In the genomic region with DNA sequence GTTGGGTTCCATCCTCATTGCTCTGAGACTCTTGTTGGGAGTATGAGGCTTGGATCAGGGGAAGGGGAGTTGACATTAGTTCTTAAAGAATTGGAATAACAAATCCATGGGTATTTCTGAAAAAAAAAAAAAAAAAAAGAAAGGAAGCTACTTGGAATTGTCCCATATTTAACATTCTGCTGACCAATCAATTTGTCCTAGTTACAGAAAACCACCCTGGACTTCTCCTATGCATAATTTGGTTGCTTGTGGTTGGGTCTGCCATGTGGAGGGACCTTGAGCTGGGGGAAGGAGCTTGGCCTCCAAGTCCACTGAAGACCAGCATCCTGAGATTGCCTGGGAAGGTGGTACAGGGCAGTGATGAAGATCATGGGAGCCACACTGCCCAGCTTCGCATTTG, we compare ENCODE assay signal across 30 cellular contexts. TPM values are rescaled to one million over a fixed set of nuclear protein-coding genes. Genes with fewer than 3 reads are reported as not detected.
DNase-seq lines count a peak whose midpoint lies in the region; ATAC-seq, FAIRE-seq and TF ChIP-seq lines count a peak whose summit lies in the region.
"Had no signal": no experiment of that assay in that cellular context is flagged by ENCODE, and none has a peak within 500 bp of the region (broad histone marks: within the 10 kb centered on the region; RNA-seq: fewer than 3 reads in every experiment).

No MANE protein-coding gene starts in this region.

- H2BK20ac ChIP-seq in IMR-90 (ENCODE audit: low read depth, low read length) = no peak overlapping the region

- H3K9ac ChIP-seq in HepG2 (ENCODE audit: insufficient read depth, low read depth, low read length) (no peak overlapping the region), IMR-90 (ENCODE audit: low read depth, low read length) (no peak overlapping the region)
- H3K9ac ChIP-seq: BLaER1 had no signal

- H3K23ac ChIP-seq in IMR-90 (ENCODE audit: low read depth, low read length) = no peak overlapping the region

- H3K4me2 ChIP-seq in HepG2 (ENCODE audit: low read depth, low read length) = no peak overlapping the region
- H3K4me2 ChIP-seq in IMR-90 (ENCODE audit: low read depth, low read length) = no peak overlapping the region
- H3K4me2 ChIP-seq: BLaER1 had no signal

- POLR2A ChIA-PET in HepG2 (lab: Yijun Ruan, JAX) (no interaction called here), IMR-90 (lab: Charles Lee; ENCODE audit: unreplicated experiment) (interaction anchor here (0.6 kb wide), 1 partner anchor 26 kb away, joined by 3 read pairs; no protein-coding TSS in a partner anchor)

- TF ChIP-seq CTCF in HepG2 (CRISPR knock-in tag; IDR thresholded peaks at IDR 0.05) = no peak
- no peak for TF ChIP-seq CTCF in right lobe of liver (IDR thresholded peaks at IDR 0.05)
- TF ChIP-seq CTCF in IMR-90 (conservative IDR thresholded peaks at IDR 0.05; ENCODE audit: low read depth, low read length) = no peak

- no peak overlapping the region for H2BK15ac ChIP-seq in IMR-90 (ENCODE audit: low read depth, low read length)

- H2AK5ac ChIP-seq in IMR-90 (ENCODE audit: low read depth, low read length) = no peak overlapping the region

- no peaks in the 10 kb centered on the region for H3K79me1 ChIP-seq in IMR-90 (ENCODE audit: low read depth in 1 of 2, low read length in 2 of 2)

- H2AFZ ChIP-seq in HepG2 (ENCODE audit: low read length) = no peak overlapping the region
- no peak overlapping the region for H2AFZ ChIP-seq in IMR-90 (replicated peaks; ENCODE audit: low read length, poor library complexity)

- dilution Hi-C loops in IMR-90 (cut with HindIII; ENCODE audit: low sequenced_read_pairs, unreplicated experiment) = no loop called here

- CTCF ChIA-PET in HepG2 (lab: Yijun Ruan, JAX; ENCODE audit: low intra/inter-chr PET ratio, low total read pairs) = interaction anchor here (2.0 kb wide), 1 partner anchor 636 kb away, joined by 4 read pairs; no protein-coding TSS in a partner anchor
- CTCF ChIA-PET in IMR-90 (lab: Yijun Ruan, JAX) = no interaction called here

- H3K4me1 ChIP-seq in HepG2 (ENCODE audit: insufficient read depth, low read length) (no peaks in the 10 kb centered on the region), right lobe of liver (peaks cover 0 to 3% (median 0%) of the 10 kb centered on the region in 4 donors), IMR-90 (ENCODE audit: control insufficient read depth, insufficient read depth, low read length) (no peaks in the 10 kb centered on the region)
- H3K4me1 ChIP-seq: BE2C had no signal

- WGBS in HepG2 (ENCODE audit: low lambda C conversion rate) = 54% methylated on average over 1 of the region's 1 CpG
- WGBS in right lobe of liver (ENCODE audit: insufficient coverage, low coverage, low lambda C conversion rate, missing lambda C conversion rate) = no CpG with 5 or more reads among the region's 1 CpG
- WGBS in IMR-90 (ENCODE audit: extremely low coverage in 2 of 2, insufficient read length in 1 of 2), 2 experiments = no CpG with 5 or more reads among the region's 1 CpG

- H2AK9ac ChIP-seq in IMR-90 (replicated peaks; ENCODE audit: low read depth, low read length, poor library complexity) = no peak overlapping the region

- H3K27me3 ChIP-seq in HepG2 (ENCODE audit: control insufficient read depth in 1 of 2, insufficient read depth in 2 of 2, low read length in 2 of 2) (no peaks in the 10 kb centered on the region), right lobe of liver (no peaks in the 10 kb centered on the region), IMR-90 (ENCODE audit: control insufficient read depth, insufficient read depth, low read length) (no peaks in the 10 kb centered on the region)
- H3K27me3 ChIP-seq: BE2C, BLaER1 had no signal

- no peak overlapping the region for H2BK120ac ChIP-seq in IMR-90 (ENCODE audit: low read depth, low read length)

- no peak overlapping the region for H3K18ac ChIP-seq in IMR-90 (ENCODE audit: low read depth, low read length)

- H2BK5ac ChIP-seq in IMR-90 (ENCODE audit: low read depth, low read length, poor library complexity, severe bottlenecking) = no peak overlapping the region

- no peak overlapping the region for H4K8ac ChIP-seq in IMR-90 (ENCODE audit: low read depth in 2 of 2, low read length in 2 of 2)

- no peak for TF ChIP-seq EP300 in HepG2 (IDR thresholded peaks at IDR 0.05; ENCODE audit: low read depth in 2 of 2, low read length in 2 of 2)
- no peak for TF ChIP-seq EP300 in HepG2 (CRISPR knock-in tag; IDR thresholded peaks at IDR 0.05; ENCODE audit: borderline replicate concordance)

- H3K9me3 ChIP-seq in HepG2 (ENCODE audit: low read length) (no peaks in the 10 kb centered on the region), right lobe of liver (no peaks in the 10 kb centered on the region), IMR-90 (ENCODE audit: control insufficient read depth, insufficient read depth, low read length) (peaks cover 20% of the 10 kb centered on the region)
- H3K9me3 ChIP-seq: BE2C, BLaER1 had no signal

- FAIRE-seq in HepG2 (lab: Jason Lieb, UNC) = no peak
- FAIRE-seq: GM19239 had no signal

- TF ChIP-seq RAD21 in HepG2 (CRISPR knock-in tag; IDR thresholded peaks at IDR 0.05) = no peak
- TF ChIP-seq RAD21 in IMR-90 (IDR thresholded peaks at IDR 0.05; ENCODE audit: low read length) = no peak

- DNase-seq in HepG2 (ENCODE audit: low spot score) = no peak
- DNase-seq in right lobe of liver = no peak
- DNase-seq in IMR-90 = no peak
- DNase-seq in left lobe of liver (ENCODE audit: low spot score) = no peak
- no peak for DNase-seq in NCI-H2171 treated with DMSO at 0.1 percent for 48 hours (lab: John Stamatoyannopoulos, UW)
- DNase-seq: ACHN; BE2C; C1 segment of cervical spinal cord; CD4-positive, alpha-beta memory T cell; CD4-positive, CD25-positive, alpha-beta regulatory T cell; CD8-positive, alpha-beta memory T cell; COR-L47; DMS 273 treated with DMSO at 0.1 percent for 48 hours; DMS153; DMS53; DMS79; DND-41; EL; GDM1 had no signal

- H3K4ac ChIP-seq in IMR-90 (ENCODE audit: low read depth, low read length) = no peak overlapping the region

- TF ChIP-seq POLR2A in HepG2 (IDR thresholded peaks at IDR 0.05; ENCODE audit: insufficient read depth in 1 of 2, low read depth in 2 of 2, low read length in 2 of 2) (no peak), right lobe of liver (IDR thresholded peaks at IDR 0.05) (no peak), IMR-90 (IDR thresholded peaks at IDR 0.05; ENCODE audit: low read depth, low read length) (no peak)

- no peak overlapping the region for H4K91ac ChIP-seq in IMR-90 (ENCODE audit: insufficient read depth, low read depth, low read length)

- no peaks in the 10 kb centered on the region for H3K79me2 ChIP-seq in HepG2 (ENCODE audit: insufficient read depth, low read length)

- in situ Hi-C loops in HepG2 (cut with HindIII; ENCODE audit: extremely low pct_ligation_motif_present, low pct_unique_long_range_greater_than_20kb) (loop anchor here (25.0 kb wide), 1 partner anchor 628 kb away; no protein-coding TSS in a partner anchor), IMR-90 (cut with MboI; ENCODE audit: low sequenced_read_pairs) (no loop called here)

- no peaks in the 10 kb centered on the region for H3K9me1 ChIP-seq in IMR-90 (ENCODE audit: insufficient read depth, low read length)

- H3K56ac ChIP-seq in IMR-90 (ENCODE audit: extremely low read depth, insufficient read depth, low read length) = no peak overlapping the region

- ATAC-seq in HepG2 = no peak
- no peak for ATAC-seq in right lobe of liver
- no peak for ATAC-seq in IMR-90 (ENCODE audit: low read depth)
- ATAC-seq in left lobe of liver = peak; percentile 2
- no peak for ATAC-seq in GM21717 (IDR thresholded peaks at IDR 0.05; ENCODE audit: unreplicated experiment)

- H3K27ac ChIP-seq in HepG2 (ENCODE audit: extremely low read length, insufficient read depth, low read length) (no peak overlapping the region), right lobe of liver (no peak overlapping the region), IMR-90 (ENCODE audit: insufficient read depth, low read length) (no peak overlapping the region)
- H3K27ac ChIP-seq: 22Rv1, BLaER1 had no signal

- no peak overlapping the region for H3K4me3 ChIP-seq in HepG2 (replicated peaks in 1 of 3; ENCODE audit: insufficient read depth in 1 of 3, low read depth in 2 of 3, low read length in 3 of 3)
- no peak overlapping the region for H3K4me3 ChIP-seq in right lobe of liver
- H3K4me3 ChIP-seq in IMR-90 (ENCODE audit: insufficient read depth, low read depth, low read length) = no peak overlapping the region
- H3K4me3 ChIP-seq: BLaER1, GM12878 had no signal

- H3K14ac ChIP-seq in IMR-90 (replicated peaks; ENCODE audit: low read depth, low read length) = no peak overlapping the region

- H3K36me3 ChIP-seq in HepG2 (replicated peaks in 1 of 2; ENCODE audit: control insufficient read depth in 1 of 2, insufficient read depth in 2 of 2, low read length in 2 of 2) (no peaks in the 10 kb centered on the region), right lobe of liver (peaks cover 0 to 98% (median 40%) of the 10 kb centered on the region in 4 donors), IMR-90 (ENCODE audit: control insufficient read depth, insufficient read depth, low read length) (no peaks in the 10 kb centered on the region)
- H3K36me3 ChIP-seq: BE2C, BLaER1 had no signal

- no peak overlapping the region for H4K5ac ChIP-seq in IMR-90 (ENCODE audit: low read depth, low read length)

- H4K20me1 ChIP-seq in HepG2 (ENCODE audit: insufficient read depth, low read length) (no peaks in the 10 kb centered on the region), IMR-90 (ENCODE audit: insufficient read depth, low read length) (no peaks in the 10 kb centered on the region)
- H4K20me1 ChIP-seq: BLaER1 had no signal

- intact Hi-C loops in HepG2 (cut with micrococcal nuclease; ENCODE audit: unreplicated experiment) = loop anchor here (5.0 kb wide), 1 partner anchor 198 kb away; no protein-coding TSS in a partner anchor
- intact Hi-C loops in right lobe of liver (cut with DNase I) = no loop called here
- intact Hi-C loops in IMR-90 (cut with micrococcal nuclease) = no loop called here

- BruUV-seq in HepG2 (replicated peaks; lab: Mats Ljungman, UMichigan) (no TSS peak), IMR-90 (replicated peaks; lab: Mats Ljungman, UMichigan) (no TSS peak)

RNA-seq across cellular contexts. Expression of gene PLG, which starts 32.6 kb away (rescaled TPM):
- total RNA-seq in HepG2 (2016; rRNA removed; fragmentation: Illumina TruSeq; extraction: Trizol) (3.9 and 10.7 TPM in 2 replicates), right lobe of liver (1,000 to 10,000 TPM in 4 of 6 experiments, 100 to 1,000 TPM in 2; 756 to 3,432 (median 1,885) TPM), IMR-90 (2012; rRNA removed) (not detected in 2 replicates), left lobe of liver (1,901 TPM)
- 0.51 and 1.9 TPM in 2 replicates for total RNA-seq in HepG2 (2016; cell fraction: cytosol; rRNA removed; fragmentation: Illumina TruSeq; extraction: Trizol; ENCODE audit: low read depth)
- 4.4 and 9.6 TPM in 2 replicates for total RNA-seq in HepG2 (2016; cell fraction: insoluble cytoplasmic fraction; rRNA removed; fragmentation: Illumina TruSeq; extraction: Trizol)
- total RNA-seq in HepG2 (2016; cell fraction: membrane; rRNA removed; fragmentation: Illumina TruSeq; extraction: Trizol) = 1.3 and 2.2 TPM in 2 replicates
- total RNA-seq in HepG2 (2016; cell fraction: nucleus; rRNA removed; fragmentation: Illumina TruSeq; extraction: Trizol) = 6.5 and 9.4 TPM in 2 replicates
- polyA plus RNA-seq in HepG2 (2011; rRNA removed) (1.7 and 5.7 TPM in 2 replicates), IMR-90 (2012; rRNA removed) (not detected in 2 replicates)
- 0.83 and 2.5 TPM in 2 replicates for polyA plus RNA-seq in HepG2 (2011; cell fraction: cytosol; rRNA removed)
- polyA plus RNA-seq in HepG2 (2011; cell fraction: nucleus; rRNA removed) = 1.8 and 4.6 TPM in 2 replicates
- polyA plus RNA-seq in HepG2 (2012) = 28.1 and 198 TPM in 2 replicates
- 0.25 and 0.66 TPM in 2 replicates for polyA plus RNA-seq in HepG2 (2016; cell fraction: cytosol; fragmentation: Illumina TruSeq; extraction: Trizol; ENCODE audit: low read depth)
- polyA plus RNA-seq in HepG2 (2016; cell fraction: insoluble cytoplasmic fraction; fragmentation: Illumina TruSeq; extraction: Trizol; ENCODE audit: low read depth) = 4.9 TPM in 2 replicates
- polyA plus RNA-seq in HepG2 (2016; cell fraction: membrane; fragmentation: Illumina TruSeq; extraction: Trizol; ENCODE audit: low read depth) = 0.73 and 1.2 TPM in 2 replicates
- polyA plus RNA-seq in HepG2 (2016; cell fraction: nucleus; fragmentation: Illumina TruSeq; extraction: Trizol; ENCODE audit: insufficient read depth, low read depth) = 10.2 and 10.7 TPM in 2 replicates
- 1.7 TPM in 1 of 2 replicates, not detected in the other for polyA minus RNA-seq in HepG2 (2011; rRNA and poly(A)+ RNA removed; ENCODE audit: low replicate concordance)
- 1.8 TPM in 2 replicates for polyA minus RNA-seq in HepG2 (2011; cell fraction: cytosol; rRNA and poly(A)+ RNA removed)
- 1.8 and 6.1 TPM in 2 replicates for polyA minus RNA-seq in HepG2 (2011; cell fraction: nucleus; rRNA and poly(A)+ RNA removed)
- not detected in 2 replicates for polyA plus RNA-seq in IMR-90 (2012; cell fraction: cytosol; rRNA removed)
- not detected in 2 replicates for polyA plus RNA-seq in IMR-90 (2012; cell fraction: nucleus; rRNA removed; ENCODE audit: low replicate concordance)
- total RNA-seq: A172; A673; CD4-positive, CD25-positive, alpha-beta regulatory T cell; Daoy; G401 had no signal
- polyA plus RNA-seq: AG04450; CD14-positive monocyte; CD4-positive, alpha-beta memory T cell; CD4-positive, CD25-positive, alpha-beta regulatory T cell; CD8-positive, alpha-beta memory T cell had no signal

Comparison
In these comparisons a context has a peak if more than half of its experiments do, and no peak if none do; other contexts are left out.
1. RNA of gene PLG, which starts 32.6 kb away (total RNA-seq): 1,901 TPM in left lobe of liver (single experiment) and 756 to 3,432 TPM in right lobe of liver; 0.51 to 10.7 TPM in HepG2 and not detected in IMR-90; every median in the first group is over 10 times any median in the second.